23 cellular contexts compared by ENCODE assay signal in genomic region chr5:18699681-18700080, GRCh38.
A peak's percentile ranks its signal among the peaks of the same experiment; 100 is the strongest.
DNase-seq lines count a peak whose midpoint lies in the region; ATAC-seq and TF ChIP-seq lines count a peak whose summit lies in the region.
"Had no signal": no experiment of that assay in that cellular context is flagged by ENCODE, and none has a peak within 500 bp of the region (broad histone marks: within the 10 kb centered on the region; RNA-seq: fewer than 3 reads in every experiment).

No MANE protein-coding gene starts in this region.

- peaks cover 8% of the 10 kb centered on the region for H3K4me1 Mint-ChIP-seq in HFFc6 (ENCODE audit: low read depth)
- peaks cover 18 to 36% (median 31%) of the 10 kb centered on the region in 3 donors for H3K4me1 Mint-ChIP-seq in naive B cell
- peaks cover 11% of the 10 kb centered on the region for H3K4me1 Mint-ChIP-seq in mesothelial cell of epicardium
- H3K4me1 Mint-ChIP-seq in effector memory CD8-positive, alpha-beta T cell (ENCODE audit: low read depth in 2 of 2), result peaks cover 7 to 17% of the 10 kb centered on the region in 2 donors

- H3K27me3 ChIP-seq in BLaER1, result no peaks in the 10 kb centered on the region
- H3K27me3 ChIP-seq: Peyer's patch, SJCRH30 had no signal

- TF ChIP-seq CTCF in HFFc6 (IDR thresholded peaks at IDR 0.05) (no peak), mesothelial cell of epicardium (IDR thresholded peaks at IDR 0.05; ENCODE audit: unreplicated experiment) (no peak)

- H3K36me3 ChIP-seq in BLaER1, result no peaks in the 10 kb centered on the region
- H3K36me3 ChIP-seq: Peyer's patch, SJCRH30 had no signal

- H3K4me1 ChIP-seq in BLaER1, result peaks cover 30% of the 10 kb centered on the region
- H3K4me1 ChIP-seq: Caco-2, Peyer's patch, SJCRH30 had no signal

- no peak overlapping the region for H3K4me3 ChIP-seq in BLaER1
- H3K4me3 ChIP-seq: GM23248, K562, Peyer's patch, SJCRH30 had no signal

- no peak overlapping the region for H3K9ac ChIP-seq in BLaER1
- H3K9ac ChIP-seq: GM23248 had no signal

- ATAC-seq in naive B cell (ENCODE audit: low read depth in 2 of 2), result no peak
- no peak for ATAC-seq in effector memory CD8-positive, alpha-beta T cell (replicated peaks)
- ATAC-seq: K562, T-cell had no signal

- H3K4me2 ChIP-seq in BLaER1, result peak overlapping the region; percentile 81

- DNase-seq in HFFc6 (peak; percentile 1), astrocyte of the hippocampus (ENCODE audit: low read depth, low spot score) (peak; percentile 12), naive B cell (no peak), mesothelial cell of epicardium (ENCODE audit: low spot score in 2 of 2, unreplicated experiment in 2 of 2) (no peak), NCI-H524 (lab: John Stamatoyannopoulos, UW) (no peak)
- DNase-seq in effector memory CD8-positive, alpha-beta T cell, result no peak
- DNase-seq: Caco-2; CD4-positive, alpha-beta memory T cell; DMS 273 treated with DMSO at 0.1 percent for 48 hours; DND-41; GM23248; H9; NCI-H1092 treated with DMSO at 0.1 percent for 48 hours; NCI-H1436 treated with DMSO at 0.1 percent for 48 hours; NCI-H1930; NCI-H2227 treated with DMSO at 0.1 percent for 48 hours; NCI-H510A; NCI-H774; Peyer's patch; SJCRH30; T-cell had no signal

- H4K20me1 ChIP-seq in BLaER1, result no peaks in the 10 kb centered on the region

- H3K9me3 Mint-ChIP-seq in HFFc6 (no peaks in the 10 kb centered on the region), naive B cell (no peaks in the 10 kb centered on the region), mesothelial cell of epicardium (no peaks in the 10 kb centered on the region)
- H3K9me3 Mint-ChIP-seq in effector memory CD8-positive, alpha-beta T cell, result no peaks in the 10 kb centered on the region
- H3K9me3 Mint-ChIP-seq: CD4-positive, alpha-beta memory T cell; H9; T-cell had no signal

- no peak overlapping the region for H3K4me3 Mint-ChIP-seq in HFFc6
- H3K4me3 Mint-ChIP-seq in naive B cell, result peak overlapping the region in 1 of 8 donors; percentile 30
- no peak overlapping the region for H3K4me3 Mint-ChIP-seq in mesothelial cell of epicardium
- H3K4me3 Mint-ChIP-seq in effector memory CD8-positive, alpha-beta T cell, result no peak overlapping the region
- H3K4me3 Mint-ChIP-seq: H9 had no signal

- H3K27me3 Mint-ChIP-seq in HFFc6 (ENCODE audit: insufficient read depth), result no peaks in the 10 kb centered on the region
- H3K27me3 Mint-ChIP-seq in naive B cell, result no peaks in the 10 kb centered on the region
- H3K27me3 Mint-ChIP-seq in mesothelial cell of epicardium (ENCODE audit: low read depth), result no peaks in the 10 kb centered on the region
- H3K27me3 Mint-ChIP-seq in effector memory CD8-positive, alpha-beta T cell, result no peaks in the 10 kb centered on the region
- H3K27me3 Mint-ChIP-seq: CD4-positive, alpha-beta memory T cell; T-cell had no signal

- H3K27ac Mint-ChIP-seq in HFFc6, result no peak overlapping the region
- peak overlapping the region in 4 of 6 donors; percentile 19 to 52 (median 39) for H3K27ac Mint-ChIP-seq in naive B cell
- H3K27ac Mint-ChIP-seq in mesothelial cell of epicardium, result no peak overlapping the region
- no peak overlapping the region for H3K27ac Mint-ChIP-seq in effector memory CD8-positive, alpha-beta T cell
- H3K27ac Mint-ChIP-seq: H9, T-cell had no signal

- H3K9me3 ChIP-seq in BLaER1, result no peaks in the 10 kb centered on the region
- H3K9me3 ChIP-seq: Caco-2, Peyer's patch, SJCRH30 had no signal

- H3K27ac ChIP-seq in BLaER1, result no peak overlapping the region
- H3K27ac ChIP-seq: GM23248, Peyer's patch, SJCRH30 had no signal

- H3K36me3 Mint-ChIP-seq in HFFc6 (ENCODE audit: low read depth) (no peaks in the 10 kb centered on the region), naive B cell (no peaks in the 10 kb centered on the region), mesothelial cell of epicardium (no peaks in the 10 kb centered on the region)
- peaks cover 4% of the 10 kb centered on the region for H3K36me3 Mint-ChIP-seq in effector memory CD8-positive, alpha-beta T cell (ENCODE audit: insufficient read depth)
- H3K36me3 Mint-ChIP-seq: CD4-positive, alpha-beta memory T cell; T-cell had no signal

Comparison
In these comparisons a context has a peak if more than half of its experiments do, and no peak if none do; other contexts are left out.
1. DNase-seq: peak in HFFc6 (single experiment) and astrocyte of the hippocampus (single experiment); none in naive B cell (single experiment), mesothelial cell of epicardium (0 of 2), effector memory CD8-positive, alpha-beta T cell (0 of 3) and NCI-H524 (0 of 2).
2. H3K27ac Mint-ChIP-seq: peak in naive B cell (4 of 6); none in HFFc6 (single experiment), mesothelial cell of epicardium (single experiment) and effector memory CD8-positive, alpha-beta T cell (0 of 2).